Comparison of ENCODE assay signal across 8 cellular contexts in the genomic region with DNA sequence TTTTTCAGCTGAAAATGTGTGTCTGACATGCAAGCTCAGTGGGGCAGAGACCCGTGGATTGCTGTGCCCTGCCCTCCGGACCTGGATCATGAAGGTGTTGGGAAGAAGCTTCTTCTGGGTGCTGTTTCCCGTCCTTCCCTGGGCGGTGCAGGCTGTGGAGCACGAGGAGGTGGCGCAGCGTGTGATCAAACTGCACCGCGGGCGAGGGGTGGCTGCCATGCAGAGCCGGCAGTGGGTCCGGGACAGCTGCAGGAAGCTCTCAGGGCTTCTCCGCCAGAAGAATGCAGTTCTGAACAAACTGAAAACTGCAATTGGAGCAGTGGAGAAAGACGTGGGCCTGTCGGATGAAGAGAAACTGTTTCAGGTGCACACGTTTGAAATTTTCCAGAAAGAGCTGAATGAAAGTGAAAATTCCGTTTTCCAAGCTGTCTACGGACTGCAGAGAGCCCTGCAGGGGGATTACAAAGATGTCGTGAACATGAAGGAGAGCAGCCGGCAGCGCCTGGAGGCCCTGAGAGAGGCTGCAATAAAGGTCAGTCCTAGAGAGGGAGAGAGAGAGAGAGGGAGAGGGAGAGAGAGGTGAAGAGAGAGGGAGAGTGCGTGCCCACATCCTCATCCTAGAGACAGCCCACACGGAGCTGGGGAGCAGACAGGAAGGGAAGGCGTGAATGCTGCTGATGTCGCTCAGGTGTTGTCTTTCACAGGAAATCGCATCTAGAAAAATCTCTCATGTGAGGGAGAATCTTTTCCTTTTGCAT. TPM values are rescaled to one million over a fixed set of nuclear protein-coding genes. Genes with fewer than 3 reads are reported as not detected.
DNase-seq lines count a peak whose midpoint lies in the region; ATAC-seq and TF ChIP-seq lines count a peak whose summit lies in the region.

No MANE protein-coding gene starts in this region.

- H3K4me3 ChIP-seq in fibroblast of mammary gland (ENCODE audit: control insufficient read depth, low read depth, low read length): no peak overlapping the region
- H3K4me3 ChIP-seq in osteoblast (ENCODE audit: insufficient read depth, low read length): no peak overlapping the region

- H3K9ac ChIP-seq in ES-I3 (ENCODE audit: low read depth, low read length): peak overlapping the region; percentile 21

- TF ChIP-seq CTCF in fibroblast of mammary gland (conservative IDR thresholded peaks at IDR 0.05; ENCODE audit: control insufficient read depth, insufficient read depth, low read depth, low read length) (no peak), osteoblast (IDR thresholded peaks at IDR 0.05; ENCODE audit: extremely low read depth, low read depth, low read length) (no peak)

- H3K4me1 ChIP-seq in ES-I3 (ENCODE audit: insufficient read depth, low read length) (peaks cover 26% of the 10 kb centered on the region), osteoblast (ENCODE audit: insufficient read depth, low read length) (peaks cover 31% of the 10 kb centered on the region)

- H3K27me3 ChIP-seq in osteoblast (ENCODE audit: insufficient read depth, low read length): no peaks in the 10 kb centered on the region

- ATAC-seq in HG02623 (IDR thresholded peaks at IDR 0.05; ENCODE audit: unreplicated experiment): no peak

- H3K9me3 ChIP-seq in ES-I3 (ENCODE audit: control insufficient read depth, insufficient read depth, low read length): no peaks in the 10 kb centered on the region
- H3K9me3 ChIP-seq in osteoblast (ENCODE audit: low read depth, low read length): no peaks in the 10 kb centered on the region

- H4K20me1 ChIP-seq in osteoblast (ENCODE audit: insufficient read depth, low read length): peaks cover 27% of the 10 kb centered on the region

- H3K4me2 ChIP-seq in osteoblast (ENCODE audit: insufficient read depth, low read length): no peak overlapping the region

- H2AFZ ChIP-seq in osteoblast (ENCODE audit: low read length): no peak overlapping the region

- H3K27ac ChIP-seq in osteoblast (ENCODE audit: low read depth, low read length): peak overlapping the region; percentile 42

- DNase-seq in NCI-H2227 treated with DMSO at 0.1 percent for 48 hours (lab: John Stamatoyannopoulos, UW) (peak; percentile 6), fibroblast of mammary gland (ENCODE audit: low read depth) (peak; percentile 26), osteoblast (ENCODE audit: insufficient read length, low spot score, missing footprints) (no peak), NCI-H774 (lab: John Stamatoyannopoulos, UW) (no peak), H4 (ENCODE audit: low spot score) (no peak)
- no peak for DNase-seq in stimulated activated CD4-positive, alpha-beta T cell treated with anti-CD3 and anti-CD28 coated beads, Interleukin-15, amount 100 ng/mL, for 24 hours

- peaks cover 26% of the 10 kb centered on the region for H3K36me3 ChIP-seq in ES-I3 (ENCODE audit: insufficient read depth, low read length)
- H3K36me3 ChIP-seq in osteoblast (ENCODE audit: insufficient read depth, low read length): peaks cover 66% of the 10 kb centered on the region

- peaks cover 82% of the 10 kb centered on the region for H3K79me2 ChIP-seq in osteoblast (ENCODE audit: insufficient read depth, low read length)

RNA-seq across cellular contexts. Expression of a gene that starts 5.2 kb away (rescaled TPM):
- total RNA-seq in osteoblast: 12.1 and 14.8 TPM in 2 replicates
- total RNA-seq in H4 (2014; rRNA removed; shearing (Covaris generic)): 4.5 and 19.6 TPM in 2 replicates

RNA-seq across cellular contexts. Expression of a gene that starts 42.4 kb away (rescaled TPM):
- total RNA-seq in osteoblast: 3.8 and 5.1 TPM in 2 replicates
- 0.23 and 1.3 TPM in 2 replicates for total RNA-seq in H4 (2014; rRNA removed; shearing (Covaris generic))

Comparison
In these comparisons a context has a peak if more than half of its experiments do, and no peak if none do; other contexts are left out.
1. DNase-seq: peak in NCI-H2227 treated with DMSO at 0.1 percent for 48 hours (single experiment) and fibroblast of mammary gland (single experiment); none in osteoblast (single experiment), stimulated activated CD4-positive, alpha-beta T cell treated with anti-CD3 and anti-CD28 coated beads, Interleukin-15, amount 100 ng/mL, for 24 hours (single experiment), NCI-H774 (single experiment) and H4 (single experiment).